In genomic region chr13:99959538-99960230, GRCh38 we compare ENCODE assay signal across 10 cellular contexts. TPM values are rescaled to one million over a fixed set of nuclear protein-coding genes. Genes with fewer than 3 reads are reported as not detected.
DNase-seq lines count a peak whose midpoint lies in the region; ATAC-seq and TF ChIP-seq lines count a peak whose summit lies in the region.
"Had no signal": no experiment of that assay in that cellular context is flagged by ENCODE, and none has a peak within 500 bp of the region (broad histone marks: within the 10 kb centered on the region; RNA-seq: fewer than 3 reads in every experiment).

No MANE protein-coding gene starts in this region.

- no peak for TF ChIP-seq POLR2A in breast epithelium (IDR thresholded peaks at IDR 0.05)

- H3K9ac ChIP-seq in skeletal muscle satellite cell (ENCODE audit: low read depth, low read length), result no peak overlapping the region

- peaks cover 98% of the 10 kb centered on the region for H3K27me3 ChIP-seq in hepatocyte
- peaks cover 98% of the 10 kb centered on the region for H3K27me3 ChIP-seq in skeletal muscle satellite cell (ENCODE audit: control insufficient read depth, insufficient read depth, low read length)
- peaks cover 97 to 100% of the 10 kb centered on the region in 2 donors for H3K27me3 ChIP-seq in left lung
- peaks cover 13 to 97% of the 10 kb centered on the region in 2 donors for H3K27me3 ChIP-seq in breast epithelium

- no peaks in the 10 kb centered on the region for H3K9me2 ChIP-seq in hepatocyte (replicated peaks; ENCODE audit: insufficient read depth)

- CTCF ChIA-PET in activated CD8-positive, alpha-beta T cell treated with anti-CD3 and anti-CD28 coated beads for 36 hours (lab: Charles Lee), result interaction anchor here (1.2 kb wide), 1 partner anchor 68 kb away, joined by 3 read pairs; no protein-coding TSS in a partner anchor

- TF ChIP-seq CTCF in activated CD8-positive, alpha-beta T cell treated with anti-CD3 and anti-CD28 coated beads for 36 hours (IDR thresholded peaks at IDR 0.05), result no peak
- TF ChIP-seq CTCF in hepatocyte (IDR thresholded peaks at IDR 0.05; ENCODE audit: poor library complexity), result peak; percentile 38
- TF ChIP-seq CTCF in left lung (IDR thresholded peaks at IDR 0.05), result no peak
- no peak for TF ChIP-seq CTCF in breast epithelium (IDR thresholded peaks at IDR 0.05)

- DNase-seq in activated CD4-positive, alpha-beta T cell treated with anti-CD3 and anti-CD28 coated beads for 48 hours, result peak; percentile 12
- no peak for DNase-seq in activated CD4-positive, alpha-beta T cell treated with anti-CD3 and anti-CD28 coated beads for 1 hour
- DNase-seq in activated CD8-positive, alpha-beta T cell treated with anti-CD3 and anti-CD28 coated beads for 36 hours, result no peak
- DNase-seq in hepatocyte (ENCODE audit: low spot score) (no peak), GDM1 (lab: John Stamatoyannopoulos, UW) (no peak), left lung (no peak), breast epithelium (ENCODE audit: low spot score in 2 of 2) (no peak)

- peaks cover 16% of the 10 kb centered on the region for H3K4me1 Mint-ChIP-seq in activated CD8-positive, alpha-beta T cell treated with anti-CD3 and anti-CD28 coated beads for 36 hours (ENCODE audit: low read depth)

- H4K20me1 ChIP-seq in hepatocyte (ENCODE audit: insufficient read depth, poor library complexity, severe bottlenecking), result no peaks in the 10 kb centered on the region

- H3K4me1 ChIP-seq in hepatocyte (ENCODE audit: insufficient read depth) (peaks cover 27% of the 10 kb centered on the region), skeletal muscle satellite cell (ENCODE audit: control insufficient read depth, insufficient read depth, low read length) (peaks cover 18% of the 10 kb centered on the region), left lung (peaks cover 16 to 25% of the 10 kb centered on the region in 2 donors), breast epithelium (peaks cover 7 to 20% of the 10 kb centered on the region in 2 donors)

- POLR2A ChIA-PET in activated CD8-positive, alpha-beta T cell treated with anti-CD3 and anti-CD28 coated beads for 36 hours (lab: Charles Lee), result no interaction called here

- ATAC-seq in activated CD8-positive, alpha-beta T cell treated with anti-CD3 and anti-CD28 coated beads for 36 hours, result peak; percentile 20
- no peak for ATAC-seq in left lung

- H3K27ac Mint-ChIP-seq in activated CD8-positive, alpha-beta T cell treated with anti-CD3 and anti-CD28 coated beads for 36 hours, result no peak overlapping the region

- no peaks in the 10 kb centered on the region for H3K36me3 ChIP-seq in hepatocyte (replicated peaks; ENCODE audit: insufficient read depth, low read depth)
- no peaks in the 10 kb centered on the region for H3K36me3 ChIP-seq in skeletal muscle satellite cell (ENCODE audit: insufficient read depth, low read length)
- H3K36me3 ChIP-seq in left lung, result no peaks in the 10 kb centered on the region
- no peaks in the 10 kb centered on the region for H3K36me3 ChIP-seq in breast epithelium

- H3K9me3 Mint-ChIP-seq in activated CD8-positive, alpha-beta T cell treated with anti-CD3 and anti-CD28 coated beads for 36 hours, result no peaks in the 10 kb centered on the region

- H3K27me3 Mint-ChIP-seq in activated CD8-positive, alpha-beta T cell treated with anti-CD3 and anti-CD28 coated beads for 36 hours, result peaks cover 79% of the 10 kb centered on the region

- 4% methylated on average over 47 of the region's 49 CpGs for WGBS in hepatocyte (ENCODE audit: low lambda C conversion rate, missing lambda C conversion rate)

- H3K27ac ChIP-seq in hepatocyte, result no peak overlapping the region
- H3K27ac ChIP-seq in left lung, result no peak overlapping the region
- H3K27ac ChIP-seq in breast epithelium, result no peak overlapping the region
- H3K27ac ChIP-seq: C4-2B had no signal

- H3K9me3 ChIP-seq in hepatocyte (ENCODE audit: low read depth) (no peaks in the 10 kb centered on the region), skeletal muscle satellite cell (replicated peaks; ENCODE audit: low read length) (no peaks in the 10 kb centered on the region), left lung (no peaks in the 10 kb centered on the region), breast epithelium (no peaks in the 10 kb centered on the region)

- intact Hi-C loops in activated CD8-positive, alpha-beta T cell treated with anti-CD3 and anti-CD28 coated beads for 36 hours (cut with micrococcal nuclease), result loop anchor here (5.0 kb wide), 1 partner anchor 33 kb away; no protein-coding TSS in a partner anchor
- intact Hi-C loops in left lung (cut with DNase I) (no loop called here), breast epithelium (cut with DNase I; ENCODE audit: low total_unique reads) (no loop called here)

- H3K36me3 Mint-ChIP-seq in activated CD8-positive, alpha-beta T cell treated with anti-CD3 and anti-CD28 coated beads for 36 hours (ENCODE audit: low read depth), result no peaks in the 10 kb centered on the region

- peak overlapping the region; percentile 40 for H3K4me3 Mint-ChIP-seq in activated CD8-positive, alpha-beta T cell treated with anti-CD3 and anti-CD28 coated beads for 36 hours

- H2AFZ ChIP-seq in hepatocyte, result no peak overlapping the region

- H3K4me2 ChIP-seq in hepatocyte, result peak overlapping the region; percentile 72
- peak overlapping the region; percentile 67 for H3K4me2 ChIP-seq in skeletal muscle satellite cell (ENCODE audit: low read length)

- H3K79me2 ChIP-seq in hepatocyte, result no peaks in the 10 kb centered on the region

- H3K4me3 ChIP-seq in hepatocyte (no peak overlapping the region), skeletal muscle satellite cell (ENCODE audit: low read length) (peak overlapping the region; percentile 28), left lung (no peak overlapping the region), breast epithelium (peak overlapping the region in 1 of 3 donors; percentile 38)
- H3K4me3 ChIP-seq: lung had no signal

RNA-seq across cellular contexts. Expression of gene ZIC5, which starts 11.9 kb away (rescaled TPM):
- total RNA-seq in activated CD8-positive, alpha-beta T cell treated with anti-CD3 and anti-CD28 coated beads for 36 hours, result not detected
- total RNA-seq in hepatocyte (0.04 and 0.13 TPM in 2 replicates), left lung (not detected), breast epithelium (not detected)
- polyA plus RNA-seq in hepatocyte, result 0.16 TPM in 1 of 2 replicates, not detected in the other
- not detected in 2 replicates for total RNA-seq in skeletal muscle satellite cell (2012; rRNA removed)
- total RNA-seq: lung had no signal
- polyA plus RNA-seq: lung had no signal

RNA-seq across cellular contexts. Expression of gene ZIC2, which starts 21.9 kb away (rescaled TPM):
- not detected for total RNA-seq in activated CD8-positive, alpha-beta T cell treated with anti-CD3 and anti-CD28 coated beads for 36 hours
- 0.10 and 0.68 TPM in 2 replicates for total RNA-seq in hepatocyte
- 0.15 and 0.21 TPM in 2 replicates for polyA plus RNA-seq in hepatocyte
- not detected in 2 replicates for total RNA-seq in skeletal muscle satellite cell (2012; rRNA removed)
- not detected for total RNA-seq in left lung
- total RNA-seq in breast epithelium, result under 1 TPM in 1 of 3 donors, not detected in 2; 0.15 TPM
- polyA plus RNA-seq: lung had no signal
